In genomic region chr12:108017658-108018057, GRCh38 we compare ENCODE assay signal across 22 cellular contexts.
"Had no signal": no experiment of that assay in that cellular context is flagged by ENCODE, and none has a peak within 500 bp of the region (broad histone marks: within the 10 kb centered on the region; RNA-seq: fewer than 3 reads in every experiment).

No MANE protein-coding gene starts in this region.

- H3K27me3 ChIP-seq: testis, tibial nerve, vagina had no signal

- ATAC-seq: effector memory CD8-positive, alpha-beta T cell; heart right ventricle; left lung; lower lobe of right lung; sciatic nerve; stimulated activated memory B cell treated with anti-CD40 and anti-IgM and Interleukin-4, amounts not matched to agents 10 μg/mL and 1 μg/mL and 100 μg/mL, for 72 hours; upper lobe of right lung had no signal

- H3K4me3 ChIP-seq: heart right ventricle, left lung, lower lobe of right lung, spleen, testis, tibial nerve, upper lobe of right lung, vagina had no signal

- DNase-seq: effector memory CD8-positive, alpha-beta T cell; heart right ventricle; left lung; lower lobe of right lung; mesenchymal stem cell; naive B cell; nephron progenitor cell; posterior cingulate gyrus; spleen; stimulated activated CD4-positive, alpha-beta T cell treated with anti-CD3 and anti-CD28 coated beads, Interleukin-15, amount 100 ng/mL, for 24 hours; stimulated activated CD4-positive, alpha-beta T cell treated with anti-CD3 and anti-CD28 coated beads, Interleukin-1b, Interleukin-23, amount 100 ng/mL, for 48 hours; stimulated activated CD4-positive, alpha-beta T cell treated with anti-CD3 and anti-CD28 coated beads, Interleukin-4, amount 100 ng/mL, for 24 hours; testis; upper lobe of right lung had no signal

- FAIRE-seq: colon, frontal cortex, islet of Langerhans had no signal

- H3K4me1 ChIP-seq: heart right ventricle, left lung, lower lobe of right lung, spleen, testis, tibial nerve, upper lobe of right lung, vagina had no signal

- H3K9me3 ChIP-seq: heart right ventricle, left lung, lower lobe of right lung, neutrophil, spleen, testis, upper lobe of right lung, vagina had no signal

- H3K36me3 ChIP-seq: heart right ventricle, left lung, lower lobe of right lung, neutrophil, spleen, tibial nerve, upper lobe of right lung, vagina had no signal

- H3K27ac ChIP-seq: heart right ventricle, left lung, lower lobe of right lung, neutrophil, spleen, testis, tibial nerve, upper lobe of right lung, vagina had no signal
